Comparison of ENCODE assay signal across 8 cellular contexts in the genomic region with DNA sequence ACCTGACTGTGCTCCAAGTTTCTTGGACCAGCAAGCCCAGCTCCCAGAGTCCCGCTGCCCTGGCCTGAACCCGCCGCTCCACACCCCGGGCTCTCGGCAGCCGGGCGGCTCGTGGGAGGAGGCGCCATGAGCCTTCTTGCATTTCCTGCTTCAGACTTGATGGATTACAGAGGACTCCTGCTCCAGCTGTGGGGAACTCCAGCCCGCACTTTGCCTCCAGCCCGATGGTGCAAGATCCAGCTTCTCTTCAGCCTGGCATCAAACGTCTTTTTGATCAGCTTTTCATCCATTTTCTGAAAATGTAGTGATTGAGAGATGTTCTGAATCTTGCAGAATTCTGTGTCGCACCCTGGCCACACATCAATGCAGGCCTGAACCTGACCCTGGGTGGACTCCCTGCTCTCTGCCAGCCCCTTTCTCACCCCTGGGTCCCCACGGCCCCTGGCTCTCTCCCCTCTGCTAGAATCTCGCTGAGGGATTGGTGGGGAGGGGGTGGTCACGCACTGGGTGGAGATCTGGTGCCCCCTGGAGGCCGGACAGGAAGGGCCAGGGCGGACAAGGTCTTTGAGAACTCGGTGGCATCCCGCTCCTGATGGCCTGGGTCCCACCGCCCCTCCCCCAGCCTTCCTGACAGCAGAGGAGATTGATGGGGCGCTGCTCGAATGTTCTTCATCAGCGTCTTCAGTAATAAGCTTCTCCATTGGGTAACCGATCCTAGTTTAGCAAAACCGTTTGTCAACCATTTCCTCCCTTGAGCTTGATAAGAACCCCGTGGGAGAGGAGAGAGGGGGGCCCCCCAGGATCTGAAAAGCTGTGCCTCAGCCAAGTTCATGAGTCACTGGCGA. TPM values are rescaled to one million over a fixed set of nuclear protein-coding genes. Genes with fewer than 3 reads are reported as not detected.
DNase-seq lines count a peak whose midpoint lies in the region; ATAC-seq and TF ChIP-seq lines count a peak whose summit lies in the region.

No MANE protein-coding gene starts in this region.

- DNase-seq in DMS 273 treated with DMSO at 0.1 percent for 48 hours (lab: John Stamatoyannopoulos, UW) (peak; percentile 27), RPMI8226 (peak; percentile 69), fibroblast of the conjunctiva (ENCODE audit: low read depth) (peak; percentile 83), nephron progenitor cell (peak; percentile 95)
- DNase-seq in activated effector memory CD4-positive, alpha-beta T cell treated with anti-CD3 and anti-CD28 coated beads, Interleukin-2, amount 50 U/mL, for 16 hours = peak; percentile 92
- DNase-seq in stimulated activated naive CD4-positive, alpha-beta T cell treated with Interleukin-2 at 50 U/mL for 16 hours (lab: John Stamatoyannopoulos, UW) = peak; percentile 66

- peaks cover 12 to 32% (median 22%) of the 10 kb centered on the region in 3 donors for H3K4me1 Mint-ChIP-seq in IgD-negative memory B cell
- peaks cover 50% of the 10 kb centered on the region for H3K4me1 Mint-ChIP-seq in nephron progenitor cell

- H3K4me3 Mint-ChIP-seq in IgD-negative memory B cell (peak overlapping the region; percentile 35 to 85 (median 70)), nephron progenitor cell (peak overlapping the region; percentile 59)

- no peak for ATAC-seq in HG02885 (IDR thresholded peaks at IDR 0.05; ENCODE audit: poor library complexity, unreplicated experiment)

- H3K9me3 Mint-ChIP-seq in IgD-negative memory B cell = no peaks in the 10 kb centered on the region
- no peaks in the 10 kb centered on the region for H3K9me3 Mint-ChIP-seq in nephron progenitor cell

- H3K36me3 Mint-ChIP-seq in IgD-negative memory B cell (no peaks in the 10 kb centered on the region), nephron progenitor cell (ENCODE audit: low read depth) (no peaks in the 10 kb centered on the region)

- H3K27ac Mint-ChIP-seq in IgD-negative memory B cell = no peak overlapping the region
- peak overlapping the region; percentile 64 for H3K27ac Mint-ChIP-seq in nephron progenitor cell

- TF ChIP-seq CTCF in nephron progenitor cell (IDR thresholded peaks at IDR 0.05) = peak; percentile 87

- H3K27me3 Mint-ChIP-seq in IgD-negative memory B cell (peaks cover 7% of the 10 kb centered on the region), nephron progenitor cell (ENCODE audit: low read depth, poor library complexity) (peaks cover 53% of the 10 kb centered on the region)

RNA-seq across cellular contexts. Expression of a gene that starts 12.1 kb away (rescaled TPM):
- polyA plus RNA-seq in IgD-negative memory B cell = 1.1 TPM

Comparison
In these comparisons a context has a peak if more than half of its experiments do, and no peak if none do; other contexts are left out.
1. DNase-seq: peak in every context shown above with its lines; median percentile 95 in nephron progenitor cell; 92 in activated effector memory CD4-positive, alpha-beta T cell treated with anti-CD3 and anti-CD28 coated beads, Interleukin-2, amount 50 U/mL, for 16 hours; 83 in fibroblast of the conjunctiva; 69 in RPMI8226; 66 in stimulated activated naive CD4-positive, alpha-beta T cell treated with Interleukin-2 at 50 U/mL for 16 hours; 27 in DMS 273 treated with DMSO at 0.1 percent for 48 hours.